23 cellular contexts compared by ENCODE assay signal in the genomic region with DNA sequence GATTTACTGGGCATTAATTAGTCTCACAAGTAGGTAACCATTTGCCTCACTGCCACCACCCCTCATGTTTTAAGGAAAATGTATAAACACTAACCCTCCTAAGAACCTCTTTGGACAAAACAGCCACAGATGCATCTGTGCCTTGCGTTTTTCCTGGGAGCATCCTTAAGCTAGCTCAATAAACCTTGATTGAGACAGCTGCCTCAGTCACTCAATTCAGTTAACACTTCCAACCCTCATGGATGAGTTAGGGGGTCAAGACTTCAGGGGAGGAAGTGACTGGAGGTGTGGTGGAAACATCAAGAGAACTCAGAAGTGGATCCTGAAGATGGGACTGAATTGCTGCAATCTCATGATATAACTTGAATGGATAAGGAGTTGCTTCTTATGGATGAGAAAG. TPM values are rescaled to one million over a fixed set of nuclear protein-coding genes. Genes with fewer than 3 reads are reported as not detected.
DNase-seq lines count a peak whose midpoint lies in the region; ATAC-seq, FAIRE-seq and TF ChIP-seq lines count a peak whose summit lies in the region.
"Had no signal": no experiment of that assay in that cellular context is flagged by ENCODE, and none has a peak within 500 bp of the region (broad histone marks: within the 10 kb centered on the region; RNA-seq: fewer than 3 reads in every experiment).

No MANE protein-coding gene starts in this region.

- CTCF ChIA-PET in A549 (lab: Yijun Ruan, JAX) = interaction anchor here (0.8 to 2.6 kb wide), 4 partner anchors 21 to 64 kb away, joined by 3 to 8 read pairs (median 3); no protein-coding TSS in a partner anchor

- POLR2A ChIA-PET in A549 (lab: Yijun Ruan, JAX) = no interaction called here

- no peaks in the 10 kb centered on the region for H3K9me3 Mint-ChIP-seq in memory B cell
- H3K9me3 Mint-ChIP-seq: CD8-positive, alpha-beta memory T cell; mesothelial cell of epicardium; stimulated activated naive CD8-positive, alpha-beta T cell treated with anti-CD3 and anti-CD28 coated beads, Interleukin-15, amount 100 ng/mL, for 72 hours had no signal

- H3K27ac Mint-ChIP-seq in memory B cell = peak overlapping the region; percentile 56
- H3K27ac Mint-ChIP-seq: mesothelial cell of epicardium had no signal

- FAIRE-seq in A549 (lab: Jason Lieb, UNC) = no peak

- DNase-seq in A549 (ENCODE audit: low read depth in 1 of 2, low spot score in 1 of 2) (no peak), SJSA1 (ENCODE audit: low read depth in 1 of 2, low spot score in 2 of 2) (no peak), memory B cell (ENCODE audit: low spot score in 2 of 2) (no peak), HAP-1 (ENCODE audit: low spot score in 2 of 2) (no peak), sciatic nerve (ENCODE audit: low spot score) (no peak), globus pallidus (ENCODE audit: low spot score) (no peak), body of pancreas (no peak)
- DNase-seq: activated CD4-positive, alpha-beta T cell treated with anti-CD3 and anti-CD28 coated beads for 1 hour; activated gamma-delta T cell treated with Interleukin-2 at 50 U/mL for 16 hours; anterior cingulate cortex; CD8-positive, alpha-beta memory T cell; DND-41; hippocampal formation; NCI-H1105; NCI-H69; SIG-M5; stimulated activated CD4-positive, alpha-beta T cell treated with anti-CD3 and anti-CD28 coated beads, Interleukin-2, amount 100 ng/mL, for 24 hours; stimulated activated naive CD8-positive, alpha-beta T cell treated with anti-CD3 and anti-CD28 coated beads, Interleukin-15, amount 100 ng/mL, for 72 hours; upper lobe of right lung had no signal

- peak overlapping the region; percentile 55 for H3K4me2 ChIP-seq in A549

- no peak for TF ChIP-seq EP300 in A549 (IDR thresholded peaks at IDR 0.05)

- H3K27me3 ChIP-seq in SJSA1 (replicated peaks) (no peaks in the 10 kb centered on the region), HAP-1 (ENCODE audit: low read depth) (no peaks in the 10 kb centered on the region), body of pancreas (no peaks in the 10 kb centered on the region)
- H3K27me3 ChIP-seq: neutrophil, upper lobe of right lung had no signal

- TF ChIP-seq RAD21 in A549 (conservative IDR thresholded peaks at IDR 0.05 in 1 of 2, IDR thresholded peaks at IDR 0.05 in 1 of 2) = no peak

- H3K36me3 Mint-ChIP-seq in memory B cell = peaks cover 38% of the 10 kb centered on the region

- in situ Hi-C loops in HAP-1 (cut with MboI; ENCODE audit: low sequenced_read_pairs) = no loop called here

- TF ChIP-seq CTCF in A549 (IDR thresholded peaks at IDR 0.05) = no peak
- no peak for TF ChIP-seq CTCF in body of pancreas (IDR thresholded peaks at IDR 0.05)

- H3K4me1 Mint-ChIP-seq in memory B cell = peaks cover 3% of the 10 kb centered on the region
- H3K4me1 Mint-ChIP-seq: mesothelial cell of epicardium had no signal

- H3K4me1 ChIP-seq in A549 (peaks cover 33% of the 10 kb centered on the region), SJSA1 (replicated peaks) (peaks cover 17% of the 10 kb centered on the region), HAP-1 (peaks cover 9% of the 10 kb centered on the region), body of pancreas (no peaks in the 10 kb centered on the region)
- H3K4me1 ChIP-seq: upper lobe of right lung had no signal

- no peak for ATAC-seq in A549
- peak; percentile 11 for ATAC-seq in GM21825 (IDR thresholded peaks at IDR 0.05; ENCODE audit: unreplicated experiment)
- no peak for ATAC-seq in memory B cell (ENCODE audit: low read depth)
- ATAC-seq in sciatic nerve = no peak
- ATAC-seq in body of pancreas = no peak
- ATAC-seq: stimulated activated naive CD8-positive, alpha-beta T cell treated with anti-CD3 and anti-CD28 coated beads, Interleukin-15, amount 100 ng/mL, for 72 hours; upper lobe of right lung had no signal

- H3K27ac ChIP-seq in A549 = peak overlapping the region; percentile 52 to 77; a peak in 5 of 6 replicates
- peak overlapping the region; percentile 32; the same call in 1 of the 2 replicates for H3K27ac ChIP-seq in SJSA1
- H3K27ac ChIP-seq in body of pancreas = no peak overlapping the region
- H3K27ac ChIP-seq: HL-60, neutrophil, upper lobe of right lung had no signal

- H3K9me3 ChIP-seq in A549 (no peaks in the 10 kb centered on the region), SJSA1 (replicated peaks) (no peaks in the 10 kb centered on the region), HAP-1 (no peaks in the 10 kb centered on the region), body of pancreas (no peaks in the 10 kb centered on the region)
- H3K9me3 ChIP-seq: neutrophil, upper lobe of right lung had no signal

- H3K4me3 ChIP-seq in A549 (no peak overlapping the region), SJSA1 (no peak overlapping the region), HAP-1 (no peak overlapping the region), body of pancreas (no peak overlapping the region)
- H3K4me3 ChIP-seq: upper lobe of right lung had no signal

- H3K36me3 ChIP-seq in SJSA1 = peaks cover 44% of the 10 kb centered on the region
- H3K36me3 ChIP-seq in HAP-1 (replicated peaks) = peaks cover 21% of the 10 kb centered on the region
- H3K36me3 ChIP-seq in body of pancreas (replicated peaks in 1 of 2; ENCODE audit: insufficient read depth in 1 of 2, low read depth in 2 of 2) = peaks cover 0 to 6% of the 10 kb centered on the region in 2 donors

- TF ChIP-seq POLR2A in A549 (IDR thresholded peaks at IDR 0.05; ENCODE audit: low read length) = no peak
- no peak for TF ChIP-seq POLR2A in body of pancreas (IDR thresholded peaks at IDR 0.05)

- H3K27me3 Mint-ChIP-seq in memory B cell = no peaks in the 10 kb centered on the region
- H3K27me3 Mint-ChIP-seq: CD8-positive, alpha-beta memory T cell; stimulated activated naive CD8-positive, alpha-beta T cell treated with anti-CD3 and anti-CD28 coated beads, Interleukin-15, amount 100 ng/mL, for 72 hours had no signal

- WGBS in A549 (ENCODE audit: missing lambda C conversion rate) = 87% methylated on average over 1 of the region's 1 CpG
- 91 to 94% methylated on average over 1 of the region's 1 CpG for WGBS in body of pancreas, 2 donors

- intact Hi-C loops in sciatic nerve (cut with DNase I) = no loop called here
- intact Hi-C loops in body of pancreas (cut with DNase I) = no loop called here

- H3K4me3 Mint-ChIP-seq in memory B cell = no peak overlapping the region
- H3K4me3 Mint-ChIP-seq: CD8-positive, alpha-beta memory T cell; mesothelial cell of epicardium; stimulated activated naive CD8-positive, alpha-beta T cell treated with anti-CD3 and anti-CD28 coated beads, Interleukin-15, amount 100 ng/mL, for 72 hours had no signal

TF ChIP-seq in A549, 52 proteins besides CTCF, POLR2A, EP300 and RAD21:
- no peak for TF ChIP-seq JUNB (IDR thresholded peaks at IDR 0.05)
- no peak for TF ChIP-seq SMC3 (IDR thresholded peaks at IDR 0.05)
- no peak for TF ChIP-seq MYC (IDR thresholded peaks at IDR 0.05; ENCODE audit: borderline replicate concordance, low read length)
- TF ChIP-seq NPAS2 (CRISPR knock-in tag; IDR thresholded peaks at IDR 0.05; ENCODE audit: borderline replicate concordance) = no peak
- no peak for TF ChIP-seq CHD4 (IDR thresholded peaks at IDR 0.05; ENCODE audit: borderline replicate concordance)
- no peak for TF ChIP-seq EHMT2 (IDR thresholded peaks at IDR 0.05; ENCODE audit: low read depth)
- no peak for TF ChIP-seq TP53 (CRISPR knock-in tag; IDR thresholded peaks at IDR 0.05)
- TF ChIP-seq, protein P1, sequence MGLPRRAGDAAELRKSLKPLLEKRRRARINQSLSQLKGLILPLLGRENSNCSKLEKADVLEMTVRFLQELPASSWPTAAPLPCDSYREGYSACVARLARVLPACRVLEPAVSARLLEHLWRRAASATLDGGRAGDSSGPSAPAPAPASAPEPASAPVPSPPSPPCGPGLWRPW (IDR thresholded peaks at IDR 0.05) = no peak
- no peak for TF ChIP-seq GATA3 (IDR thresholded peaks at IDR 0.05; ENCODE audit: borderline replicate concordance)
- TF ChIP-seq KDM1A (IDR thresholded peaks at IDR 0.05; ENCODE audit: low read depth) = no peak
TF ChIP-seq in A549: peak in this region for 0.

RNA-seq across cellular contexts. Expression of a gene that starts 31.5 kb away (rescaled TPM):
- 26.6 and 35.1 TPM in 2 replicates for polyA plus RNA-seq in A549 (2011; rRNA removed)
- 7.7 and 8.2 TPM in 2 replicates for polyA plus RNA-seq in A549 (2012; cell fraction: cytosol; rRNA removed)
- 5.8 and 7.7 TPM in 2 replicates for polyA plus RNA-seq in A549 (2012; cell fraction: nucleus; rRNA removed)
- polyA plus RNA-seq in A549 (2017; fragmentation: RNase III; extraction: RNeasy Plus Mini Kit Qiagen cat#74134 plus additional on column Dnase treatment) = 26.8 to 28.8 TPM (median 27.8 TPM) in 3 replicates
- 11.9 and 13.0 TPM in 2 replicates for polyA minus RNA-seq in A549 (2011; rRNA and poly(A)+ RNA removed)
- total RNA-seq in SJSA1 (2014; rRNA removed; shearing (Covaris generic)) = 15.0 and 36.5 TPM in 2 replicates
- 32.5 TPM for total RNA-seq in sciatic nerve
- total RNA-seq in body of pancreas = 1 to 10 TPM; 7.3 to 8.0 TPM

Comparison
In these comparisons a context has a peak if more than half of its experiments do, and no peak if none do; other contexts are left out.
1. H3K27ac ChIP-seq: peak in A549 (2 of 2) and SJSA1 (single experiment); none in body of pancreas (0 of 4).